Comparison of ENCODE assay signal across 16 cellular contexts in genomic region chr10:100004805-100005510, GRCh38. TPM values are rescaled to one million over a fixed set of nuclear protein-coding genes. Genes with fewer than 3 reads are reported as not detected.
DNase-seq lines count a peak whose midpoint lies in the region; ATAC-seq and TF ChIP-seq lines count a peak whose summit lies in the region.
"Had no signal": no experiment of that assay in that cellular context is flagged by ENCODE, and none has a peak within 500 bp of the region (broad histone marks: within the 10 kb centered on the region; RNA-seq: fewer than 3 reads in every experiment).

No MANE protein-coding gene starts in this region.

- no peaks in the 10 kb centered on the region; a peak in 1 of 5 replicates for H3K9me3 Mint-ChIP-seq in H9
- H3K9me3 Mint-ChIP-seq in stimulated activated memory B cell treated with anti-CD40 and anti-IgM and Interleukin-4, amounts not matched to agents 10 μg/mL and 1 μg/mL and 100 μg/mL, for 72 hours, result no peaks in the 10 kb centered on the region
- H3K9me3 Mint-ChIP-seq: naive thymus-derived CD4-positive, alpha-beta T cell had no signal

- H3K27me3 ChIP-seq in H9 (ENCODE audit: insufficient read depth, low read length), result no peaks in the 10 kb centered on the region
- H3K27me3 ChIP-seq: right lobe of liver had no signal

- H3K4me1 ChIP-seq in H9 (ENCODE audit: insufficient read depth, low read length), result no peaks in the 10 kb centered on the region; the same call in 1 of the 2 replicates

- no peak overlapping the region for H4K5ac ChIP-seq in H9 (ENCODE audit: insufficient read length, low read depth, low read length)

- DNase-seq in H9 (no peak), amniotic epithelial cell (ENCODE audit: low read depth) (peak; percentile 50), fibroblast of villous mesenchyme (ENCODE audit: low read depth) (no peak), T1000 (lab: John Stamatoyannopoulos, UW) (no peak), glomerular visceral epithelial cell (ENCODE audit: extremely low spot score) (no peak)
- DNase-seq: activated naive CD4-positive, alpha-beta T cell treated with anti-CD3 and anti-CD28 coated beads, Interleukin-2, amount 50 U/mL, for 16 hours; cerebellar nuclear complex; islet precursor cell; naive thymus-derived CD4-positive, alpha-beta T cell; NCI-H1436 treated with DMSO at 0.1 percent for 48 hours; NCI-H69; right lobe of liver; SHP77 treated with DMSO at 0.1 percent for 48 hours had no signal

- no peak overlapping the region for H4K91ac ChIP-seq in H9 (ENCODE audit: insufficient read length, low read depth, low read length)

- no peaks in the 10 kb centered on the region for H3K79me1 ChIP-seq in H9 (ENCODE audit: insufficient read depth, low read depth, low read length, poor library complexity, severe bottlenecking)

- H3K56ac ChIP-seq in H9 (ENCODE audit: insufficient read length, low read depth, low read length), result no peak overlapping the region

- H3K18ac ChIP-seq in H9 (ENCODE audit: insufficient read length, low read depth, low read length), result no peak overlapping the region

- H2BK5ac ChIP-seq in H9 (ENCODE audit: insufficient read length, low read length), result no peak overlapping the region

- H3K23ac ChIP-seq in H9 (ENCODE audit: insufficient read length, low read depth, low read length), result no peak overlapping the region

- H4K20me1 ChIP-seq in H9 (ENCODE audit: control insufficient read depth, insufficient read depth, insufficient read length), result no peaks in the 10 kb centered on the region

- no peak overlapping the region for H2BK120ac ChIP-seq in H9 (ENCODE audit: low read depth, low read length, poor library complexity, severe bottlenecking)

- H3K4me2 ChIP-seq in H9 (ENCODE audit: insufficient read depth, insufficient read length, low read length), result no peak overlapping the region

- no peak overlapping the region for H3K4ac ChIP-seq in H9 (ENCODE audit: low read depth, low read length)

- H4K8ac ChIP-seq in H9 (replicated peaks; ENCODE audit: insufficient read length, low read depth, low read length), result no peak overlapping the region

- H3K27ac Mint-ChIP-seq in H9, result peak overlapping the region in 2 of 3 experiments; percentile 17 to 68; a peak in 2 of 7 replicates
- peak overlapping the region; percentile 44 for H3K27ac Mint-ChIP-seq in stimulated activated memory B cell treated with anti-CD40 and anti-IgM and Interleukin-4, amounts not matched to agents 10 μg/mL and 1 μg/mL and 100 μg/mL, for 72 hours
- H3K27ac Mint-ChIP-seq: naive thymus-derived CD4-positive, alpha-beta T cell had no signal

- H3T11ph ChIP-seq in H9 (ENCODE audit: low read length), result no peak overlapping the region

- no CpG with 5 or more reads among the region's 3 CpGs for WGBS in H9 (ENCODE audit: extremely low coverage, insufficient read length, low lambda C conversion rate)

- H3K27ac ChIP-seq in H9 (ENCODE audit: insufficient read length, low read depth, low read length), result no peak overlapping the region

- no peak overlapping the region for H2AK5ac ChIP-seq in H9 (ENCODE audit: insufficient read length, low read length)

- no peak overlapping the region for H2BK12ac ChIP-seq in H9 (ENCODE audit: insufficient read length, low read depth, low read length)

- H3K4me3 ChIP-seq in fibroblast of villous mesenchyme (ENCODE audit: low read depth, low read length), result peak overlapping the region; percentile 27
- H3K4me3 ChIP-seq: right lobe of liver had no signal

- no peak overlapping the region for H3K9ac ChIP-seq in H9 (ENCODE audit: extremely low read depth, insufficient read length, low read length)

- H3K9me3 ChIP-seq in H9 (ENCODE audit: control insufficient read depth, low read depth, low read length), result no peaks in the 10 kb centered on the region
- H3K9me3 ChIP-seq: right lobe of liver had no signal

- H2BK15ac ChIP-seq in H9 (ENCODE audit: low read depth, low read length), result no peak overlapping the region

- no peaks in the 10 kb centered on the region; the same call in 1 of the 2 replicates for H3K27me3 Mint-ChIP-seq in H9 (ENCODE audit: low read depth)
- no peaks in the 10 kb centered on the region for H3K27me3 Mint-ChIP-seq in stimulated activated memory B cell treated with anti-CD40 and anti-IgM and Interleukin-4, amounts not matched to agents 10 μg/mL and 1 μg/mL and 100 μg/mL, for 72 hours

- peaks cover 34 to 45% of the 10 kb centered on the region in 2 experiments for H3K4me1 Mint-ChIP-seq in H9
- H3K4me1 Mint-ChIP-seq in stimulated activated memory B cell treated with anti-CD40 and anti-IgM and Interleukin-4, amounts not matched to agents 10 μg/mL and 1 μg/mL and 100 μg/mL, for 72 hours, result peaks cover 54% of the 10 kb centered on the region

- no peak for TF ChIP-seq CTCF in H9 (conservative IDR thresholded peaks at IDR 0.05)
- TF ChIP-seq CTCF in fibroblast of villous mesenchyme (IDR thresholded peaks at IDR 0.05; ENCODE audit: insufficient read depth, low read depth, low read length), result no peak

- peaks cover 4% of the 10 kb centered on the region for H3K23me2 ChIP-seq in H9 (ENCODE audit: insufficient read length, low read depth, low read length, poor library complexity, severe bottlenecking)

- H3K14ac ChIP-seq in H9 (ENCODE audit: insufficient read depth, low read length), result no peak overlapping the region

- peaks cover 0 to 2% (median 0%) of the 10 kb centered on the region in 3 experiments; a peak in 1 of 7 replicates for H3K36me3 Mint-ChIP-seq in H9 (ENCODE audit: insufficient read depth in 1 of 3, low read depth in 3 of 3)
- H3K36me3 Mint-ChIP-seq in stimulated activated memory B cell treated with anti-CD40 and anti-IgM and Interleukin-4, amounts not matched to agents 10 μg/mL and 1 μg/mL and 100 μg/mL, for 72 hours, result peaks cover 7% of the 10 kb centered on the region

- no peak overlapping the region for H2BK20ac ChIP-seq in H9 (ENCODE audit: low read depth, low read length, poor library complexity, severe bottlenecking)

- no peaks in the 10 kb centered on the region for H3K79me2 ChIP-seq in H9 (ENCODE audit: insufficient read depth, low read length)

- H2AFZ ChIP-seq in H9 (ENCODE audit: low read length), result no peak overlapping the region

- no peak overlapping the region for H3K4me3 Mint-ChIP-seq in H9
- H3K4me3 Mint-ChIP-seq in stimulated activated memory B cell treated with anti-CD40 and anti-IgM and Interleukin-4, amounts not matched to agents 10 μg/mL and 1 μg/mL and 100 μg/mL, for 72 hours, result no peak overlapping the region
- H3K4me3 Mint-ChIP-seq: naive thymus-derived CD4-positive, alpha-beta T cell had no signal

- ATAC-seq in stimulated activated memory B cell treated with anti-CD40 and anti-IgM and Interleukin-4, amounts not matched to agents 10 μg/mL and 1 μg/mL and 100 μg/mL, for 72 hours, result no peak
- ATAC-seq in GM21423 (IDR thresholded peaks at IDR 0.05; ENCODE audit: unreplicated experiment) (no peak), HG02870 (IDR thresholded peaks at IDR 0.05; ENCODE audit: unreplicated experiment) (no peak)
- ATAC-seq: naive thymus-derived CD4-positive, alpha-beta T cell had no signal

RNA-seq across cellular contexts. Expression of gene DNMBP, which starts 4.8 kb away (rescaled TPM):
- total RNA-seq in H9 (2021), result 25.0 and 25.6 TPM in 2 replicates
- total RNA-seq in fibroblast of villous mesenchyme, result 27.6 and 31.2 TPM in 2 replicates
